Comparison of ENCODE assay signal across 1 cellular context in the genomic region with DNA sequence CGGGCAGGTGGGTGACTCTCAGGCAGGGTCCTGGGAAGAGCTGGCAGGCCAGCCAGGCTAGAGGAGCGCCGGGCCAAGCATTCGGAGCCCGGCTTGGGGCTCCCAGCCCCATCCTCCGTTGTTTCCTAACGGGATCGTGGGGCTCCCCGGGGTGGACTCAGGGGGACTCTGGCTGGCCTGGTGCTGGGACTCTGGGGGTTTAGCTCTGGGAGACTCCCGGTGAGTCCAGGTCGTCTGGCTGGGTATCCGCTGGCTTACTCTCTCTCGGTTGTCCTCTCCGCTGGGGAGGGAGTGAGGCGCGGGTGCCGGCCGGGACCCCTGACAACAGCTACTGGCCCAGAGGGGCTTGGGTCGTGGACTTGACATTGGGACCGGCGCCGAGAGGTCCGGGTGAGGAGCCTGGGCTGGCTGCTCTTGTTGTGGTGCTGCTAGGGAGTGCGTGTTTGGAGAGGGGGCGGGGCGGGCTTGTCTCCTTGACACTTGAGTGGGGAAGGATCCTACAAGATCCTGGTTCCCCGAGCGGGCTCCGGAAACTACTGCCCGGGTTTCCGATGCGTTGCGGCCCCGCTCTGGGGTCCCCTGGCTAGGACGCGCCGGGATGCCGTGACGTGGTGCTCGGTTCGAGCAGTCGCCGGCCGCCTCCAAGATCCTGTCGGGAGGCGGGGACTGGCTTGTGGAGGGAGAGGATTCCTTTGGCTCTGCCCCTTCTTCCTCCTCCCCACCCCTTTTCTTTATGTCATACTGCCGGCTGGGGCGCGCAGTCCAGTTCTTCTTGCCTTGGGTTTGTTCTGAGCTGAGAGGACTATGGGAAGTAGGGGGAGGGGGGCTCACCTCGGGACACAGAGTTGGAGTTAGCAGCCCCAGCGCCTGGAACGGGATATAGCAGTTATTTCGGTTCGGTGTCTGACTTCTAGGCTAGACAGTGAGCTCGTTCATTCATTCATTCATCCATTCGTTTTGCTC.
TF ChIP-seq lines count a peak whose summit lies in the region.

No MANE protein-coding gene starts in this region.

TF ChIP-seq in IMR-90, 13 proteins besides CTCF, POLR2A, EP300 and RAD21:
- TF ChIP-seq SMC3 (IDR thresholded peaks at IDR 0.05; ENCODE audit: low read depth, low read length): peak; percentile 23
- TF ChIP-seq, protein P1, sequence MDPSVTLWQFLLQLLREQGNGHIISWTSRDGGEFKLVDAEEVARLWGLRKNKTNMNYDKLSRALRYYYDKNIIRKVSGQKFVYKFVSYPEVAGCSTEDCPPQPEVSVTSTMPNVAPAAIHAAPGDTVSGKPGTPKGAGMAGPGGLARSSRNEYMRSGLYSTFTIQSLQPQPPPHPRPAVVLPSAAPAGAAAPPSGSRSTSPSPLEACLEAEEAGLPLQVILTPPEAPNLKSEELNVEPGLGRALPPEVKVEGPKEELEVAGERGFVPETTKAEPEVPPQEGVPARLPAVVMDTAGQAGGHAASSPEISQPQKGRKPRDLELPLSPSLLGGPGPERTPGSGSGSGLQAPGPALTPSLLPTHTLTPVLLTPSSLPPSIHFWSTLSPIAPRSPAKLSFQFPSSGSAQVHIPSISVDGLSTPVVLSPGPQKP (IDR thresholded peaks at IDR 0.05; ENCODE audit: borderline replicate concordance, low read depth, low read length): no peak
- TF ChIP-seq BHLHE40 (IDR thresholded peaks at IDR 0.05; ENCODE audit: low read depth, low read length): no peak
- peak; percentile 72; the same call in 1 of the 2 replicates for TF ChIP-seq MAZ (IDR thresholded peaks at IDR 0.05; ENCODE audit: borderline replicate concordance, low read depth, low read length)
